5 cellular contexts compared by ENCODE assay signal in the genomic region with DNA sequence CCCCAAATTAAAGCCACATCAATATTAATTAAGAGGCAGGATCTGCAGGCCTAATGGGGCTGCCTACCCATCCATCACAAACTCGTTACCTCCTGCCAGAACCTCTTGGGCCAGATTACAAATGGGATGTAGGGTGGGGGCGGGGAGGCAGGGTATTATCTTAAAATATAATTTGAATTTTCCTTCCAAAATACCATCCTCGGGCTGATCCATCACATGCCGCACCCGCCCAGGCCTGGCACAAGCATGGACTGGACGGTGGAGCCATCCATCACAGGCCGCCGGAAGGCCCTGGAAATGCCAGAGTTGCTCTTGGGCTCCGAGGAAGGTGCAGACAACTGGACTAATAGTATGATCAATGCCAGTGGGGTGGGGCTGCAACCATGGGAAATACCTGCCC.
"Had no signal": no experiment of that assay in that cellular context is flagged by ENCODE, and none has a peak within 500 bp of the region (broad histone marks: within the 10 kb centered on the region; RNA-seq: fewer than 3 reads in every experiment).

No MANE protein-coding gene starts in this region.

- H3K27me3 Mint-ChIP-seq: IgD-negative memory B cell had no signal

- H3K9me3 Mint-ChIP-seq: IgD-negative memory B cell had no signal

- H3K4me3 Mint-ChIP-seq: IgD-negative memory B cell had no signal

- H3K4me3 ChIP-seq: K562 had no signal

- DNase-seq: IMR-90, KBM-7 had no signal

- H3K4me1 Mint-ChIP-seq: IgD-negative memory B cell had no signal

- H3K36me3 Mint-ChIP-seq: IgD-negative memory B cell had no signal

- H3K27ac ChIP-seq: HL-60 had no signal
